In genomic region chr15:91345761-91346160, GRCh38 we compare ENCODE assay signal across 1 cellular context.
TF ChIP-seq lines count a peak whose summit lies in the region.

No MANE protein-coding gene starts in this region.

TF ChIP-seq in GM23338, 12 proteins besides CTCF, POLR2A, EP300 and RAD21 (continued from another document):
- TF ChIP-seq ZNF462 (CRISPR knock-in tag; IDR thresholded peaks at IDR 0.05) = no peak
- no peak for TF ChIP-seq JUNB (IDR thresholded peaks at IDR 0.05; ENCODE audit: unreplicated experiment)
